17 cellular contexts compared by ENCODE assay signal in the genomic region with DNA sequence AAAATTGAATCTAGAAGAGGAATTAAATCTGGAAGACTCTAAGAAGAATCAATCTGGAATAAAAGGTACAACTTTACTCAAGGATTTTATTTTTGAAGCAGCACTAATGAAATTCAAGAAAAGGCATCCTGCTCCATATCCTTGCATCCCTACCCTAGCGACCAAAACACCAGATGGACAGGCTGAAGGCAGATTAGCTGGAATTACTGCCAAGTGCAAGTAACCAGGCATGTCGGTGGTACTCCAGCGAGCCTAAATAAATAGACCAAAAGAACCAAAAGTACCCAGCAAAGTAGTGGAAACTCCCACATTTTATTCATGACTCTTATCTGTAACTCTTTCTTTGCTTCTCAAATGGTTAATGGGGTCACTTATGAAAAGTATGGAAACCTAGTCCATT.
DNase-seq lines count a peak whose midpoint lies in the region; ATAC-seq, FAIRE-seq and TF ChIP-seq lines count a peak whose summit lies in the region.
"Had no signal": no experiment of that assay in that cellular context is flagged by ENCODE, and none has a peak within 500 bp of the region (broad histone marks: within the 10 kb centered on the region; RNA-seq: fewer than 3 reads in every experiment).

No MANE protein-coding gene starts in this region.

- no peak for FAIRE-seq in D721Med (lab: Jason Lieb, UNC)
- FAIRE-seq: G401.6, GM12892, H1 had no signal

- no peak for TF ChIP-seq CTCF in D721Med (IDR thresholded peaks at IDR 0.05; ENCODE audit: insufficient read depth, missing control alignments)

- DNase-seq in NCI-H524 (lab: John Stamatoyannopoulos, UW) (peak; percentile 76 to 88), NCI-H82 (lab: John Stamatoyannopoulos, UW) (peak; percentile 87), cerebellar nuclear complex (lab: John Stamatoyannopoulos, UW) (peak; percentile 51 to 80), D721Med (ENCODE audit: insufficient read length, low spot score) (no peak), T-helper 2 cell (no peak)
- DNase-seq: Calu3; CD4-positive, alpha-beta memory T cell; COR-L47; DMS53; DMS79 treated with DMSO at 0.1 percent for 48 hours; GM23248; H7; HCEC 1CT had no signal

- no peak for ATAC-seq in GM19397 (IDR thresholded peaks at IDR 0.05; ENCODE audit: unreplicated experiment)

Comparison
In these comparisons a context has a peak if more than half of its experiments do, and no peak if none do; other contexts are left out.
1. DNase-seq: peak in NCI-H524 (2 of 2), NCI-H82 (single experiment) and cerebellar nuclear complex (2 of 2); none in D721Med (single experiment) and T-helper 2 cell (0 of 5).